Comparison of ENCODE assay signal across 25 cellular contexts in genomic region chr9:130942679-130943078, GRCh38. TPM values are rescaled to one million over a fixed set of nuclear protein-coding genes. Genes with fewer than 3 reads are reported as not detected.
"Had no signal": no experiment of that assay in that cellular context is flagged by ENCODE, and none has a peak within 500 bp of the region (broad histone marks: within the 10 kb centered on the region; RNA-seq: fewer than 3 reads in every experiment).

No MANE protein-coding gene starts in this region.

- H3K36me3 Mint-ChIP-seq: IgD-negative memory B cell had no signal

- ATAC-seq: SK-N-SH treated with all-trans-retinoic acid at 6 μM for 48 hours had no signal

- H3K36me3 ChIP-seq: SJCRH30 had no signal

- DNase-seq: KBM-7, NCI-H1092, NCI-H1105 treated with DMSO at 0.1 percent for 48 hours, NCI-H1417 treated with DMSO at 0.1 percent for 48 hours, NCI-H146, NCI-H187, NCI-H2029, NCI-H2081 treated with DMSO at 0.1 percent for 48 hours, NCI-H2171, NCI-H226, NCI-H446, NCI-H510A, NCI-H524 treated with DMSO at 0.1 percent for 48 hours, NCI-H69, NCI-H774, RPMI8226, SHP77, SJCRH30, T-helper 1 cell had no signal

- H3K9me3 ChIP-seq: SJCRH30 had no signal

- H3K9me3 Mint-ChIP-seq: IgD-negative memory B cell had no signal

- H3K4me3 ChIP-seq: SJCRH30 had no signal

- H3K27ac ChIP-seq: SJCRH30 had no signal

- H3K4me3 Mint-ChIP-seq: IgD-negative memory B cell had no signal

- FAIRE-seq: RCC 7860 had no signal

RNA-seq across cellular contexts. Expression of gene FIBCD1, which starts 3.6 kb away (rescaled TPM):
- polyA plus RNA-seq: IgD-negative memory B cell had no signal

RNA-seq across cellular contexts. Expression of gene QRFP, which starts 46.1 kb away (rescaled TPM):
- total RNA-seq: HT-29, LHCN-M2, MCF 10A, SJCRH30 had no signal
- polyA plus RNA-seq: IgD-negative memory B cell had no signal
